11 cellular contexts compared by ENCODE assay signal in the genomic region with DNA sequence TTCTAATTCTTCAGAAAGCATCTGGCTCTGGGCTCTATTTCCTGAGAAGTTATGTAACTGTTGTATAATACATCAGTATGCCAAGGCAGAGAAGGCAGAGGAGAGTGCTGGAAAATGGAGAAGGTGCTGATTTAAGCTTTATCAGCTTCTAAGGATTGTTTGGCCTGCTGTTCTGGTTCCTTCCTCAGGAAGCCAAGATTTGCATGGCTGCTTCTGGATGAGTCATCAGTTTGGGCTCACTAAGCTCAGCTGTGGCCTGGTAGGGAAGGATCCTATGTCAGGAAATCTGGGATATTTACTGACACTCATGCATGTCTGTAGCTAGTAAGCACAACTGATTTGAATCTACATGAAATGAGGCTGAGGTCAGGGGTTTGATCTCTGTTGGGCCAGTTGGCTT.
A peak's percentile ranks its signal among the peaks of the same experiment; 100 is the strongest.
DNase-seq lines count a peak whose midpoint lies in the region; ATAC-seq and TF ChIP-seq lines count a peak whose summit lies in the region.
"Had no signal": no experiment of that assay in that cellular context is flagged by ENCODE, and none has a peak within 500 bp of the region (broad histone marks: within the 10 kb centered on the region; RNA-seq: fewer than 3 reads in every experiment).

No MANE protein-coding gene starts in this region.

- no peak for TF ChIP-seq CTCF in AG09319 (IDR thresholded peaks at IDR 0.05; ENCODE audit: low read depth, low read length)
- TF ChIP-seq CTCF in astrocyte of the spinal cord (IDR thresholded peaks at IDR 0.05; ENCODE audit: low read depth, low read length), result no peak

- no peak for ATAC-seq in HG03196 (IDR thresholded peaks at IDR 0.05; ENCODE audit: unreplicated experiment)
- ATAC-seq: activated T-helper 17 cell treated with anti-CD3 and anti-CD28 coated beads, Interleukin-2, amount 50 U/mL, for 72 hours; stimulated activated naive B cell treated with anti-CD40 and anti-IgM and Interleukin-4, amounts not matched to agents 10 μg/mL and 1 μg/mL and 100 μg/mL, for 72 hours had no signal

- no peak overlapping the region for H3K4me3 ChIP-seq in astrocyte of the spinal cord (ENCODE audit: low read depth, low read length)

- in situ Hi-C loops in astrocyte of the spinal cord (cut with HindIII; ENCODE audit: low sequenced_read_pairs), result no loop called here

- DNase-seq in AG09319 (ENCODE audit: extremely low read depth, low read depth) (peak; percentile 65), HS-5 (ENCODE audit: low read depth) (peak; percentile 69), astrocyte of the spinal cord (ENCODE audit: low read depth, low spot score) (peak; percentile 89), islet precursor cell (peak; percentile 90), OCI-M2 (lab: John Stamatoyannopoulos, UW; ENCODE audit: unreplicated experiment) (no peak), medulla oblongata (ENCODE audit: extremely low spot score) (no peak)
- no peak for DNase-seq in activated naive CD4-positive, alpha-beta T cell (lab: John Stamatoyannopoulos, UW)
- DNase-seq: NCI-H774; stimulated activated naive B cell treated with anti-CD40 and anti-IgM and Interleukin-4, amounts not matched to agents 10 μg/mL and 1 μg/mL and 100 μg/mL, for 72 hours had no signal

Comparison
In these comparisons a context has a peak if more than half of its experiments do, and no peak if none do; other contexts are left out.
1. DNase-seq: peak in AG09319 (single experiment), HS-5 (single experiment), astrocyte of the spinal cord (single experiment) and islet precursor cell (single experiment); none in OCI-M2 (single experiment), activated naive CD4-positive, alpha-beta T cell (0 of 4) and medulla oblongata (single experiment).